In genomic region chrX:37640142-37640541, GRCh38 we compare ENCODE assay signal across 1 cellular context.
TF ChIP-seq lines count a peak whose summit lies in the region.

No MANE protein-coding gene starts in this region.

TF ChIP-seq in K562, 482 proteins besides CTCF, POLR2A, EP300 and RAD21 (continued from another document):
- TF ChIP-seq, protein P1, sequence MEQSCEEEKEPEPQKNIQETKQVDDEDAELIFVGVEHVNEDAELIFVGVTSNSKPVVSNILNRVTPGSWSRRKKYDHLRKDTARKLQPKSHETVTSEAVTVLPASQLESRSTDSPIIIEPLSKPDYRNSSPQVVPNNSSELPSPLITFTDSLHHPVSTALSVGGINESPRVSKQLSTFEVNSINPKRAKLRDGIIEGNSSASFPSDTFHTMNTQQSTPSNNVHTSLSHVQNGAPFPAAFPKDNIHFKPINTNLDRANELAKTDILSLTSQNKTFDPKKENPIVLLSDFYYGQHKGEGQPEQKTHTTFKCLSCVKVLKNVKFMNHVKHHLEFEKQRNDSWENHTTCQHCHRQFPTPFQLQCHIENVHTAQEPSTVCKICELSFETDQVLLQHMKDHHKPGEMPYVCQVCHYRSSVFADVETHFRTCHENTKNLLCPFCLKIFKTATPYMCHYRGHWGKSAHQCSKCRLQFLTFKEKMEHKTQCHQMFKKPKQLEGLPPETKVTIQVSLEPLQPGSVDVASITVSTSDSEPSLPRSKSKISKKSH (CRISPR knock-in tag; IDR thresholded peaks at IDR 0.05) = no peak
- TF ChIP-seq RNF219 (CRISPR knock-in tag; IDR thresholded peaks at IDR 0.05) (no peak), KAT2B (IDR thresholded peaks at IDR 0.05; ENCODE audit: low read depth, low read length) (no peak), ZNF277 (CRISPR knock-in tag; IDR thresholded peaks at IDR 0.05; ENCODE audit: borderline replicate concordance) (no peak), ZBTB34 (CRISPR knock-in tag; IDR thresholded peaks at IDR 0.05) (no peak)
